ENCODE assay signal across 17 cellular contexts in genomic region chr1:164607351-164607750, GRCh38. TPM values are rescaled to one million over a fixed set of nuclear protein-coding genes. Genes with fewer than 3 reads are reported as not detected.
DNase-seq lines count a peak whose midpoint lies in the region; ATAC-seq and TF ChIP-seq lines count a peak whose summit lies in the region.
"Had no signal": no experiment of that assay in that cellular context is flagged by ENCODE, and none has a peak within 500 bp of the region (broad histone marks: within the 10 kb centered on the region; RNA-seq: fewer than 3 reads in every experiment).

No MANE protein-coding gene starts in this region.

- DNase-seq in left ventricle myocardium inferior (no peak), heart left ventricle (no peak), body of pancreas (no peak), uterus (no peak), T-helper 17 cell (no peak)
- DNase-seq: 8988T; AML-193; Caco-2; CD8-positive, alpha-beta memory T cell; DMS53; GOT3 had no signal

- no peaks in the 10 kb centered on the region for H3K9me3 Mint-ChIP-seq in nephron

- H3K27ac ChIP-seq in left ventricle myocardium inferior (replicated peaks) = peak overlapping the region; percentile 73
- H3K27ac ChIP-seq in heart left ventricle = no peak overlapping the region
- H3K27ac ChIP-seq in body of pancreas = peak overlapping the region in 3 of 4 donors; percentile 91 to 95 (median 92)
- peak overlapping the region; percentile 75 to 83 for H3K27ac ChIP-seq in uterus
- H3K27ac ChIP-seq: BLaER1, HL-60 had no signal

- no peaks in the 10 kb centered on the region for H3K9me3 ChIP-seq in left ventricle myocardium inferior (replicated peaks)
- H3K9me3 ChIP-seq in heart left ventricle = no peaks in the 10 kb centered on the region
- H3K9me3 ChIP-seq in body of pancreas = no peaks in the 10 kb centered on the region
- no peaks in the 10 kb centered on the region for H3K9me3 ChIP-seq in uterus
- no peaks in the 10 kb centered on the region for H3K9me3 ChIP-seq in T-helper 17 cell (ENCODE audit: control insufficient read depth, low read length, poor library complexity, severe bottlenecking)
- H3K9me3 ChIP-seq: BLaER1, Caco-2 had no signal

- H3K36me3 ChIP-seq in left ventricle myocardium inferior (no peaks in the 10 kb centered on the region), heart left ventricle (peaks cover 0 to 5% (median 0%) of the 10 kb centered on the region in 9 donors), body of pancreas (replicated peaks in 1 of 2; ENCODE audit: insufficient read depth in 1 of 2, low read depth in 2 of 2) (no peaks in the 10 kb centered on the region), uterus (no peaks in the 10 kb centered on the region)
- H3K36me3 ChIP-seq: BLaER1 had no signal

- H3K27ac Mint-ChIP-seq in nephron (peak overlapping the region in 2 of 3 experiments; percentile 72 to 86), T-helper 17 cell (no peak overlapping the region)
- H3K27ac Mint-ChIP-seq: CD8-positive, alpha-beta memory T cell had no signal

- H3K4me1 Mint-ChIP-seq in nephron (peaks cover 83% of the 10 kb centered on the region), T-helper 17 cell (no peaks in the 10 kb centered on the region)
- H3K4me1 Mint-ChIP-seq: CD8-positive, alpha-beta memory T cell had no signal

- 72 to 82% (median 75%) methylated on average over 3 of the region's 3 CpGs for WGBS in heart left ventricle, 4 donors
- WGBS in body of pancreas, 2 donors = 49 to 50% methylated on average over 3 of the region's 3 CpGs

- peaks cover 93% of the 10 kb centered on the region for H3K4me1 ChIP-seq in left ventricle myocardium inferior
- H3K4me1 ChIP-seq in heart left ventricle = peaks cover 5 to 77% (median 50%) of the 10 kb centered on the region in 12 donors
- peaks cover 93% of the 10 kb centered on the region for H3K4me1 ChIP-seq in body of pancreas
- H3K4me1 ChIP-seq in uterus = peaks cover 30 to 34% of the 10 kb centered on the region in 2 donors

- H3K36me3 Mint-ChIP-seq in nephron (ENCODE audit: low read depth) = peaks cover 36% of the 10 kb centered on the region
- no peaks in the 10 kb centered on the region for H3K36me3 Mint-ChIP-seq in T-helper 17 cell (ENCODE audit: low read depth)
- H3K36me3 Mint-ChIP-seq: CD8-positive, alpha-beta memory T cell had no signal

- H3K27me3 ChIP-seq in left ventricle myocardium inferior (ENCODE audit: low read depth) = no peaks in the 10 kb centered on the region
- no peaks in the 10 kb centered on the region for H3K27me3 ChIP-seq in heart left ventricle
- H3K27me3 ChIP-seq in body of pancreas = no peaks in the 10 kb centered on the region
- no peaks in the 10 kb centered on the region for H3K27me3 ChIP-seq in uterus
- H3K27me3 ChIP-seq: BLaER1 had no signal

- intact Hi-C loops in left ventricle myocardium inferior (cut with micrococcal nuclease) = no loop called here
- intact Hi-C loops in heart left ventricle (cut with DNase I) = loop anchor here in 3 of 10 donors (5.0 kb wide), 1 partner anchor 45 kb away; no protein-coding TSS in a partner anchor
- intact Hi-C loops in body of pancreas (cut with DNase I) = no loop called here
- intact Hi-C loops in uterus (cut with DNase I; ENCODE audit: low total_unique reads) = no loop called here

- TF ChIP-seq CTCF in left ventricle myocardium inferior (IDR thresholded peaks at IDR 0.05; ENCODE audit: borderline replicate concordance) (no peak), heart left ventricle (IDR thresholded peaks at IDR 0.05) (no peak), body of pancreas (IDR thresholded peaks at IDR 0.05) (no peak), nephron (IDR thresholded peaks at IDR 0.05; ENCODE audit: unreplicated experiment in 3 of 3) (no peak), uterus (IDR thresholded peaks at IDR 0.05) (no peak)

- H3K4me3 Mint-ChIP-seq in nephron (no peak overlapping the region), T-helper 17 cell (no peak overlapping the region)
- H3K4me3 Mint-ChIP-seq: CD8-positive, alpha-beta memory T cell had no signal

- no peaks in the 10 kb centered on the region for H3K27me3 Mint-ChIP-seq in nephron (ENCODE audit: low read depth)
- H3K27me3 Mint-ChIP-seq in T-helper 17 cell = no peaks in the 10 kb centered on the region

- no peak for ATAC-seq in heart left ventricle
- no peak for ATAC-seq in body of pancreas
- ATAC-seq in T-helper 17 cell = no peak
- ATAC-seq in GM18505 (IDR thresholded peaks at IDR 0.05; ENCODE audit: unreplicated experiment) = no peak
- ATAC-seq in activated CD4-positive, CD25-positive, alpha-beta regulatory T cell treated with anti-CD3 and anti-CD28 coated beads, Interleukin-2, amount 50 U/mL, for 24 hours = no peak
- ATAC-seq: HCT116 had no signal

- H3K4me3 ChIP-seq in left ventricle myocardium inferior (no peak overlapping the region), heart left ventricle (no peak overlapping the region), body of pancreas (no peak overlapping the region), uterus (no peak overlapping the region)
- H3K4me3 ChIP-seq: BLaER1 had no signal

- TF ChIP-seq POLR2A in heart left ventricle (IDR thresholded peaks at IDR 0.05) (no peak), body of pancreas (IDR thresholded peaks at IDR 0.05) (no peak), uterus (IDR thresholded peaks at IDR 0.05) (no peak), GM18505 (IDR thresholded peaks at IDR 0.05; ENCODE audit: borderline replicate concordance, extremely low read depth, insufficient read depth, insufficient read length) (no peak)

RNA-seq across cellular contexts. Expression of gene PBX1, which starts 48.4 kb away (rescaled TPM):
- total RNA-seq in left ventricle myocardium inferior (73.2 TPM), heart left ventricle (10 to 100 TPM; 24.0 to 78.2 (median 59.8) TPM), body of pancreas (100 to 1,000 TPM in 1 of 2 donors, 10 to 100 TPM in 1; 83.1 to 111 TPM), uterus (100 to 1,000 TPM; 122 to 831 (median 207) TPM), T-helper 17 cell (10 to 100 TPM in 1 of 2 donors, under 1 TPM in 1; 0.80 to 16.6 TPM)
- 10 to 100 TPM; 15.2 to 28.7 TPM for polyA plus RNA-seq in heart left ventricle

Comparison
In these comparisons a context has a peak if more than half of its experiments do, and no peak if none do; other contexts are left out.
1. H3K27ac ChIP-seq: peak in left ventricle myocardium inferior (single experiment), body of pancreas (3 of 4) and uterus (2 of 2); none in heart left ventricle (0 of 12).